ENCODE assay signal across 9 cellular contexts in genomic region chr7:13117103-13117502, GRCh38.
DNase-seq lines count a peak whose midpoint lies in the region; ATAC-seq lines count a peak whose summit lies in the region.
"Had no signal": no experiment of that assay in that cellular context is flagged by ENCODE, and none has a peak within 500 bp of the region (broad histone marks: within the 10 kb centered on the region; RNA-seq: fewer than 3 reads in every experiment).

No MANE protein-coding gene starts in this region.

- peak; percentile 6 for DNase-seq in EH (ENCODE audit: low read depth)
- peak; percentile 19 for DNase-seq in LoVo (ENCODE audit: low spot score)
- DNase-seq in dermis microvascular lymphatic vessel endothelial cell (ENCODE audit: low read depth in 2 of 2), result peak; percentile 48 to 50
- peak; percentile 4 for DNase-seq in non-pigmented ciliary epithelial cell (ENCODE audit: low read depth)
- no peak for DNase-seq in amygdala (lab: John Stamatoyannopoulos, UW)
- DNase-seq: activated naive CD4-positive, alpha-beta T cell treated with anti-CD3 and anti-CD28 coated beads for 36 hours; stimulated activated CD4-positive, alpha-beta T cell treated with anti-CD3 and anti-CD28 coated beads, Interleukin-4, amount 100 ng/mL, for 24 hours had no signal

- ATAC-seq in HG02981 (IDR thresholded peaks at IDR 0.05; ENCODE audit: unreplicated experiment) (no peak), GM19328 (IDR thresholded peaks at IDR 0.05; ENCODE audit: unreplicated experiment) (no peak)

Comparison
In these comparisons a context has a peak if more than half of its experiments do, and no peak if none do; other contexts are left out.
1. DNase-seq: peak in EH (single experiment), LoVo (single experiment), dermis microvascular lymphatic vessel endothelial cell (2 of 2) and non-pigmented ciliary epithelial cell (single experiment); none in amygdala (0 of 56).